Comparison of ENCODE assay signal across 15 cellular contexts in genomic region chr15:70558406-70559222, GRCh38.
DNase-seq lines count a peak whose midpoint lies in the region; ATAC-seq, FAIRE-seq and TF ChIP-seq lines count a peak whose summit lies in the region.
"Had no signal": no experiment of that assay in that cellular context is flagged by ENCODE, and none has a peak within 500 bp of the region (broad histone marks: within the 10 kb centered on the region; RNA-seq: fewer than 3 reads in every experiment).

No MANE protein-coding gene starts in this region.

- intact Hi-C loops in CD14-positive monocyte (cut with micrococcal nuclease) = no loop called here

- no peaks in the 10 kb centered on the region for H3K9me3 ChIP-seq in CD4-positive, CD25-positive, alpha-beta regulatory T cell (ENCODE audit: control insufficient read depth in 2 of 2, low read length in 2 of 2)

- H3K27me3 ChIP-seq in CD4-positive, CD25-positive, alpha-beta regulatory T cell (ENCODE audit: control insufficient read depth, insufficient read depth, low read length) = no peaks in the 10 kb centered on the region
- H3K27me3 ChIP-seq in HL-60 (ENCODE audit: insufficient read depth, poor library complexity, severe bottlenecking) (no peaks in the 10 kb centered on the region), bronchial epithelial cell (ENCODE audit: control insufficient read depth, insufficient read depth, low read length) (peaks cover 32% of the 10 kb centered on the region)

- H3K27me3 Mint-ChIP-seq in CD4-positive, CD25-positive, alpha-beta regulatory T cell = no peaks in the 10 kb centered on the region
- H3K27me3 Mint-ChIP-seq in natural killer cell treated with Interleukin-12 subunit alpha and Interleukin-12 subunit beta and Interleukin-15 and Interleukin-18, amount 100 ng/mL, for 72 hours = peaks cover 9 to 13% of the 10 kb centered on the region in 2 donors
- H3K27me3 Mint-ChIP-seq in CD14-positive monocyte (ENCODE audit: low read depth in 3 of 3) = peaks cover 0 to 19% (median 3%) of the 10 kb centered on the region in 3 donors
- H3K27me3 Mint-ChIP-seq: activated naive CD8-positive, alpha-beta T cell; central memory CD8-positive, alpha-beta T cell had no signal

- H3K4me1 Mint-ChIP-seq in CD4-positive, CD25-positive, alpha-beta regulatory T cell = peaks cover 0 to 11% (median 2%) of the 10 kb centered on the region in 4 donors
- H3K4me1 Mint-ChIP-seq in natural killer cell treated with Interleukin-12 subunit alpha and Interleukin-12 subunit beta and Interleukin-15 and Interleukin-18, amount 100 ng/mL, for 72 hours (ENCODE audit: low read depth in 2 of 2) = peaks cover 0 to 9% of the 10 kb centered on the region in 2 donors
- H3K4me1 Mint-ChIP-seq in CD14-positive monocyte = peaks cover 2% of the 10 kb centered on the region
- H3K4me1 Mint-ChIP-seq: GM23338, memory B cell had no signal

- no peaks in the 10 kb centered on the region for H3K36me3 ChIP-seq in CD4-positive, CD25-positive, alpha-beta regulatory T cell (ENCODE audit: control insufficient read depth, insufficient read depth, low read length)
- no peaks in the 10 kb centered on the region for H3K36me3 ChIP-seq in bronchial epithelial cell (ENCODE audit: control insufficient read depth, insufficient read depth, low read length)

- H3K4me1 ChIP-seq in CD4-positive, CD25-positive, alpha-beta regulatory T cell (ENCODE audit: control insufficient read depth, insufficient read depth, low read length, poor library complexity, severe bottlenecking) = peaks cover 39% of the 10 kb centered on the region

- FAIRE-seq in bronchial epithelial cell (lab: Jason Lieb, UNC) = peak; percentile 97

- no peak for TF ChIP-seq CTCF in HL-60 (IDR thresholded peaks at IDR 0.05; ENCODE audit: insufficient read depth, low read length)
- no peak for TF ChIP-seq CTCF in bronchial epithelial cell (IDR thresholded peaks at IDR 0.05; ENCODE audit: insufficient read depth, low read length, severe bottlenecking)
- TF ChIP-seq CTCF in CD14-positive monocyte (IDR thresholded peaks at IDR 0.05) = no peak

- H3K27ac ChIP-seq in CD4-positive, CD25-positive, alpha-beta regulatory T cell (ENCODE audit: insufficient read depth, low read length, poor library complexity, severe bottlenecking) = no peak overlapping the region
- H3K27ac ChIP-seq in HL-60 (replicated peaks) = peak overlapping the region; percentile 28

- peak overlapping the region; percentile 70 for H3K4me3 ChIP-seq in CD4-positive, CD25-positive, alpha-beta regulatory T cell (ENCODE audit: low read depth, low read length)
- H3K4me3 ChIP-seq in HL-60 (replicated peaks; ENCODE audit: insufficient read depth, low read length) = no peak overlapping the region
- H3K4me3 ChIP-seq in bronchial epithelial cell (ENCODE audit: low read depth, low read length) = no peak overlapping the region
- H3K4me3 ChIP-seq: GM23338 had no signal

- DNase-seq in CD4-positive, CD25-positive, alpha-beta regulatory T cell = no peak
- DNase-seq in HL-60 (ENCODE audit: low read depth in 1 of 2, low spot score in 1 of 2) (no peak), bronchial epithelial cell (ENCODE audit: low read depth) (no peak), NCI-H1436 (lab: John Stamatoyannopoulos, UW) (no peak), CD14-positive monocyte (ENCODE audit: low spot score) (no peak), NCI-H446 treated with DMSO at 0.1 percent for 48 hours (lab: John Stamatoyannopoulos, UW) (no peak)
- no peak for DNase-seq in natural killer cell treated with Interleukin-12 subunit alpha and Interleukin-12 subunit beta and Interleukin-15 and Interleukin-18, amount 100 ng/mL, for 72 hours (ENCODE audit: low spot score)
- no peak for DNase-seq in activated CD4-positive, CD25-positive, alpha-beta regulatory T cell (lab: John Stamatoyannopoulos, UW)
- DNase-seq: DMS79, NCI-H2227 treated with DMSO at 0.1 percent for 48 hours, occipital lobe had no signal

- no peaks in the 10 kb centered on the region for H3K36me3 Mint-ChIP-seq in CD4-positive, CD25-positive, alpha-beta regulatory T cell
- H3K36me3 Mint-ChIP-seq in natural killer cell treated with Interleukin-12 subunit alpha and Interleukin-12 subunit beta and Interleukin-15 and Interleukin-18, amount 100 ng/mL, for 72 hours = no peaks in the 10 kb centered on the region
- H3K36me3 Mint-ChIP-seq in CD14-positive monocyte = no peaks in the 10 kb centered on the region
- H3K36me3 Mint-ChIP-seq: activated naive CD8-positive, alpha-beta T cell; memory B cell had no signal

- H3K9me3 Mint-ChIP-seq in CD4-positive, CD25-positive, alpha-beta regulatory T cell = no peaks in the 10 kb centered on the region
- no peaks in the 10 kb centered on the region for H3K9me3 Mint-ChIP-seq in natural killer cell treated with Interleukin-12 subunit alpha and Interleukin-12 subunit beta and Interleukin-15 and Interleukin-18, amount 100 ng/mL, for 72 hours
- H3K9me3 Mint-ChIP-seq in CD14-positive monocyte = peaks cover 0 to 1% (median 0%) of the 10 kb centered on the region in 7 donors
- H3K9me3 Mint-ChIP-seq: central memory CD8-positive, alpha-beta T cell; GM23338; memory B cell had no signal

- H3K27ac Mint-ChIP-seq in CD4-positive, CD25-positive, alpha-beta regulatory T cell = no peak overlapping the region
- no peak overlapping the region for H3K27ac Mint-ChIP-seq in natural killer cell treated with Interleukin-12 subunit alpha and Interleukin-12 subunit beta and Interleukin-15 and Interleukin-18, amount 100 ng/mL, for 72 hours
- no peak overlapping the region for H3K27ac Mint-ChIP-seq in CD14-positive monocyte
- H3K27ac Mint-ChIP-seq: activated naive CD8-positive, alpha-beta T cell; GM23338; memory B cell had no signal

- peak; percentile 5 to 12 for ATAC-seq in CD4-positive, CD25-positive, alpha-beta regulatory T cell (ENCODE audit: low read depth in 2 of 2)
- ATAC-seq in natural killer cell treated with Interleukin-12 subunit alpha and Interleukin-12 subunit beta and Interleukin-15 and Interleukin-18, amount 100 ng/mL, for 72 hours = peak; percentile 4 to 46
- ATAC-seq: GM23338 had no signal

- no peak overlapping the region for H3K4me3 Mint-ChIP-seq in CD4-positive, CD25-positive, alpha-beta regulatory T cell
- no peak overlapping the region for H3K4me3 Mint-ChIP-seq in natural killer cell treated with Interleukin-12 subunit alpha and Interleukin-12 subunit beta and Interleukin-15 and Interleukin-18, amount 100 ng/mL, for 72 hours
- no peak overlapping the region for H3K4me3 Mint-ChIP-seq in CD14-positive monocyte
- H3K4me3 Mint-ChIP-seq: activated naive CD8-positive, alpha-beta T cell; central memory CD8-positive, alpha-beta T cell; GM23338; memory B cell had no signal
